Comparison of ENCODE assay signal across 17 cellular contexts in the genomic region with DNA sequence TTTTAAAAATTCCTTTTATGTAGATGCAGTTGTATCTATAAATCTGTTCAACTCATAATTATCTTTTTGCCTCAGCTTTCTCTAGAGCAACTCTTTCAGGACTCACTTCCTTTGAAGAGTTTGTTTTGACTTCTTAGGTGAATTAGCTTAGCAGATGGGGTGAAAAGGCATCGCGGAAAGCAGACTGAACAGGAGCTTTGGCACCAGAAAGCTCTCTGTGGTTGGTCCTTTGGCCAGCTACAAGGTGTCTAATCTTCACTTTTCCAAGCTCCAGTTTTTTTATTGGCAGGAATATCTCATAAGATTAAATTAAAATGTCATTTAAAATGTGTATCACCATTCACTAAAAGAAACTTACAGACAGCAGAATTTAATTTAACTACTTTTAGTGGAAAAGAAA.
"Had no signal": no experiment of that assay in that cellular context is flagged by ENCODE, and none has a peak within 500 bp of the region (broad histone marks: within the 10 kb centered on the region; RNA-seq: fewer than 3 reads in every experiment).

No MANE protein-coding gene starts in this region.

- H3K36me3 ChIP-seq: heart left ventricle, neutrophil, right atrium auricular region, sigmoid colon, transverse colon had no signal

- H3K9me3 ChIP-seq: heart left ventricle, neutrophil, right atrium auricular region, sigmoid colon, testis, transverse colon had no signal

- DNase-seq: effector memory CD4-positive, alpha-beta T cell; heart left ventricle; hippocampal formation; kidney glomerular epithelial cell; mesendoderm; naive B cell; sigmoid colon; stimulated activated CD4-positive, alpha-beta T cell treated with anti-CD3 and anti-CD28 coated beads, Interleukin-2, amount 100 ng/mL, for 24 hours; stimulated activated CD4-positive, alpha-beta T cell treated with anti-CD3 and anti-CD28 coated beads, Interleukin-4, amount 100 ng/mL, for 4 hours; stimulated activated naive B cell treated with anti-CD40 and anti-IgM and Interleukin-4, amounts not matched to agents 10 μg/mL and 1 μg/mL and 100 μg/mL, for 72 hours; stimulated activated naive CD8-positive, alpha-beta T cell treated with anti-CD3 and anti-CD28 coated beads, Interleukin-15, amount 100 ng/mL, for 72 hours; testis; transverse colon had no signal

- ATAC-seq: esophagus mucosa; heart left ventricle; stimulated activated naive B cell treated with anti-CD40 and anti-IgM and Interleukin-4, amounts not matched to agents 10 μg/mL and 1 μg/mL and 100 μg/mL, for 72 hours; stimulated activated naive CD8-positive, alpha-beta T cell treated with anti-CD3 and anti-CD28 coated beads, Interleukin-15, amount 100 ng/mL, for 72 hours had no signal

- H3K27me3 ChIP-seq: heart left ventricle, neutrophil, right atrium auricular region, sigmoid colon, testis, transverse colon had no signal

- H3K4me3 ChIP-seq: heart left ventricle, right atrium auricular region, sigmoid colon, skin epidermis, testis, transverse colon had no signal

- H3K27ac ChIP-seq: heart left ventricle, neutrophil, right atrium auricular region, sigmoid colon, skin epidermis, testis, transverse colon had no signal

- H3K4me1 ChIP-seq: right atrium auricular region, sigmoid colon, testis, transverse colon had no signal
